ENCODE assay signal across 25 cellular contexts in genomic region chr12:6294156-6294532, GRCh38. TPM values are rescaled to one million over a fixed set of nuclear protein-coding genes. Genes with fewer than 3 reads are reported as not detected.
DNase-seq lines count a peak whose midpoint lies in the region; ATAC-seq, FAIRE-seq and TF ChIP-seq lines count a peak whose summit lies in the region.
"Had no signal": no experiment of that assay in that cellular context is flagged by ENCODE, and none has a peak within 500 bp of the region (broad histone marks: within the 10 kb centered on the region; RNA-seq: fewer than 3 reads in every experiment).

No MANE protein-coding gene starts in this region.

- no peak overlapping the region for H3K4me2 ChIP-seq in K562 (ENCODE audit: insufficient read depth, low read length)
- peak overlapping the region; percentile 60 for H3K4me2 ChIP-seq in hepatocyte
- no peak overlapping the region for H3K4me2 ChIP-seq in skeletal muscle satellite cell (ENCODE audit: low read length)

- no peak for TF ChIP-seq EP300 in K562 (IDR thresholded peaks at IDR 0.05; ENCODE audit: low read length)

- CTCF ChIA-PET in HEK293 (lab: Yijun Ruan, JAX): interaction anchor here (1.0 to 2.3 kb wide), 3 partner anchors 10 to 305 kb away, joined by 5 to 11 read pairs (median 10); no protein-coding TSS in a partner anchor
- CTCF ChIA-PET in K562 (lab: Yijun Ruan, JAX; ENCODE audit: low intra/inter-chr PET ratio): no interaction called here

- in situ Hi-C loops in K562 (cut with MboI): no loop called here

- no peaks in the 10 kb centered on the region for H4K20me1 ChIP-seq in K562 (replicated peaks; ENCODE audit: control insufficient read depth, insufficient read depth, low read length)
- no peaks in the 10 kb centered on the region for H4K20me1 ChIP-seq in hepatocyte (ENCODE audit: insufficient read depth, poor library complexity, severe bottlenecking)

- H3K9me3 ChIP-seq in HEK293 (ENCODE audit: control insufficient read depth, insufficient read depth, low read depth, low read length) (no peaks in the 10 kb centered on the region), K562 (replicated peaks; ENCODE audit: control insufficient read depth, insufficient read depth, low read depth, low read length) (no peaks in the 10 kb centered on the region), hepatocyte (ENCODE audit: low read depth) (no peaks in the 10 kb centered on the region), skeletal muscle satellite cell (replicated peaks; ENCODE audit: low read length) (no peaks in the 10 kb centered on the region)
- H3K9me3 ChIP-seq: neutrophil, uterus had no signal

- TF ChIP-seq RAD21 in K562 (CRISPR knock-in tag; conservative IDR thresholded peaks at IDR 0.05 in 1 of 2, IDR thresholded peaks at IDR 0.05 in 1 of 2): no peak

- H3K4me1 ChIP-seq in HEK293 (ENCODE audit: control insufficient read depth, insufficient read depth, low read length) (0 out of 2 replicates have a peak, but pooled peaks cover 3% of the 10 kb centered on the region), K562 (replicated peaks in 1 of 2; ENCODE audit: control insufficient read depth in 2 of 2, insufficient read depth in 2 of 2, low read length in 2 of 2) (peaks cover 9% of the 10 kb centered on the region in 2 experiments; a peak in 4 of 5 replicates), hepatocyte (ENCODE audit: insufficient read depth) (peaks cover 38% of the 10 kb centered on the region), skeletal muscle satellite cell (ENCODE audit: control insufficient read depth, insufficient read depth, low read length) (peaks cover 38% of the 10 kb centered on the region)
- H3K4me1 ChIP-seq: uterus had no signal

- ATAC-seq in K562 (no peak), GM18519 (IDR thresholded peaks at IDR 0.05; ENCODE audit: low FRiP score, unreplicated experiment) (no peak)
- ATAC-seq: activated naive CD8-positive, alpha-beta T cell treated with anti-CD3 and anti-CD28 coated beads, Interleukin-2, amount 50 U/mL, for 24 hours had no signal

- H3K27me3 ChIP-seq in K562 (ENCODE audit: control insufficient read depth in 2 of 2, insufficient read depth in 2 of 2, low read length in 2 of 2) (no peaks in the 10 kb centered on the region), hepatocyte (no peaks in the 10 kb centered on the region), skeletal muscle satellite cell (ENCODE audit: control insufficient read depth, insufficient read depth, low read length) (no peaks in the 10 kb centered on the region)
- H3K27me3 ChIP-seq: neutrophil, uterus had no signal

- no peak overlapping the region for H2AFZ ChIP-seq in K562 (ENCODE audit: low read depth, low read length)
- H2AFZ ChIP-seq in hepatocyte: no peak overlapping the region

- no peaks in the 10 kb centered on the region for H3K9me1 ChIP-seq in K562 (ENCODE audit: control insufficient read depth, insufficient read depth, low read length)

- H3K4me3 ChIP-seq in HEK293 (ENCODE audit: low read depth, low read length) (no peak overlapping the region), K562 (no peak overlapping the region), hepatocyte (no peak overlapping the region), skeletal muscle satellite cell (ENCODE audit: low read length) (no peak overlapping the region)
- H3K4me3 ChIP-seq: coronary artery, uterus had no signal

- no peaks in the 10 kb centered on the region for H3K79me2 ChIP-seq in K562 (ENCODE audit: control insufficient read depth, insufficient read depth, low read length)
- no peaks in the 10 kb centered on the region for H3K79me2 ChIP-seq in hepatocyte

- TF ChIP-seq CTCF in HEK293 (tag by site-specific recombination; IDR thresholded peaks at IDR 0.05) (no peak), K562 (IDR thresholded peaks at IDR 0.05 in 2 of 3, conservative IDR thresholded peaks at IDR 0.05 in 1 of 3; ENCODE audit: insufficient read depth in 2 of 3, low read depth in 1 of 3, low read length in 3 of 3) (no peak), hepatocyte (IDR thresholded peaks at IDR 0.05; ENCODE audit: poor library complexity) (no peak)

- no peak for DNase-seq in K562 (ENCODE audit: extremely low read depth in 1 of 4, low spot score in 3 of 4)
- no peak for DNase-seq in hepatocyte (ENCODE audit: low spot score)
- no peak for DNase-seq in NCI-H446 treated with DMSO at 0.1 percent for 48 hours (lab: John Stamatoyannopoulos, UW)
- DNase-seq in NCI-H187 treated with DMSO at 0.1 percent for 48 hours (lab: John Stamatoyannopoulos, UW): no peak
- DNase-seq in KG1 (lab: John Stamatoyannopoulos, UW): no peak
- DNase-seq: activated CD4-positive, alpha-beta T cell treated with anti-CD3 and anti-CD28 coated beads for 1 hour; activated CD8-positive, alpha-beta T cell treated with anti-CD3 and anti-CD28 coated beads, Interleukin-2, amount 10 ng/mL, durations not matched to agents 7 days and 5 days; activated gamma-delta T cell; activated naive CD8-positive, alpha-beta T cell treated with anti-CD3 and anti-CD28 coated beads, Interleukin-2, amount 50 U/mL, for 24 hours; KBM-7; NCI-H1436 treated with DMSO at 0.1 percent for 48 hours; NCI-H510A treated with DMSO at 0.1 percent for 48 hours; stimulated activated CD4-positive, alpha-beta T cell treated with anti-CD3 and anti-CD28 coated beads, Interleukin-1b, Interleukin-23, amount 100 ng/mL, for 48 hours; substantia nigra; uterus had no signal

- 17% methylated on average over 3 of the region's 3 CpGs for WGBS in K562 (ENCODE audit: insufficient coverage, low coverage, missing lambda C conversion rate)
- WGBS in hepatocyte (ENCODE audit: low lambda C conversion rate, missing lambda C conversion rate): no CpG with 5 or more reads among the region's 3 CpGs

- TF ChIP-seq POLR2A in K562 (conservative IDR thresholded peaks at IDR 0.05): no peak

- no TSS peak for BruUV-seq in K562 (replicated peaks; lab: Mats Ljungman, UMichigan)

- no peak for FAIRE-seq in K562 (lab: Jason Lieb, UNC)

- no peaks in the 10 kb centered on the region for H3K9me2 ChIP-seq in hepatocyte (replicated peaks; ENCODE audit: insufficient read depth)

- no peak overlapping the region for H3K9ac ChIP-seq in K562 (ENCODE audit: insufficient read depth in 1 of 2, low read depth in 2 of 2, low read length in 2 of 2)
- H3K9ac ChIP-seq in skeletal muscle satellite cell (ENCODE audit: low read depth, low read length): peak overlapping the region; percentile 27

- H3K27ac ChIP-seq in HEK293 (ENCODE audit: extremely low read depth, low read depth, low read length) (no peak overlapping the region), K562 (ENCODE audit: extremely low read depth, low read depth, low read length) (no peak overlapping the region), hepatocyte (peak overlapping the region; percentile 98)
- H3K27ac ChIP-seq: neutrophil had no signal

- POLR2A ChIA-PET in HEK293 (lab: Yijun Ruan, JAX): interaction anchor here (0.7 kb wide), 1 partner anchor 93 kb away, joined by 10 read pairs; no protein-coding TSS in a partner anchor
- POLR2A ChIA-PET in K562 (lab: Yijun Ruan, JAX): interaction anchor here (1.1 kb wide), 1 partner anchor 298 kb away, joined by 4 read pairs; no protein-coding TSS in a partner anchor

- intact Hi-C loops in K562 (cut with micrococcal nuclease): no loop called here

- H3K36me3 ChIP-seq in HEK293 (ENCODE audit: control insufficient read depth in 2 of 2, insufficient read depth in 1 of 2, low read length in 2 of 2) (no peaks in the 10 kb centered on the region), K562 (ENCODE audit: control insufficient read depth, insufficient read depth, low read length) (no peaks in the 10 kb centered on the region), hepatocyte (replicated peaks; ENCODE audit: insufficient read depth, low read depth) (no peaks in the 10 kb centered on the region), skeletal muscle satellite cell (ENCODE audit: insufficient read depth, low read length) (no peaks in the 10 kb centered on the region)
- H3K36me3 ChIP-seq: neutrophil, uterus had no signal

RNA-seq across cellular contexts. Expression of gene PLEKHG6, which starts 16.3 kb away (rescaled TPM):
- total RNA-seq in K562 (2011; cell fraction: chromatin; rRNA removed; ENCODE audit: low replicate concordance): 1.9 TPM in 1 of 2 replicates, not detected in the other
- 0.50 and 0.92 TPM in 2 replicates for total RNA-seq in K562 (2011; cell fraction: nucleolus; rRNA removed)
- total RNA-seq in K562 (2011; cell fraction: nucleoplasm; rRNA removed): 0.15 and 0.29 TPM in 2 replicates
- total RNA-seq in K562 (2014; rRNA removed): 0.33 and 0.41 TPM in 2 replicates
- total RNA-seq in K562 (2014; rRNA removed; fragmentation: Illumina TruSeq; extraction: Trizol): 0.19 and 0.29 TPM in 2 replicates
- not detected in 2 replicates for total RNA-seq in K562 (2015; rRNA removed; fragmentation: Illumina TruSeq; extraction: Trizol)
- total RNA-seq in K562 (2021): 0.86 and 1.2 TPM in 2 replicates
- 0.28 and 0.38 TPM in 2 replicates for polyA plus RNA-seq in K562 (2011; rRNA removed)
- polyA plus RNA-seq in K562 (2011; cell fraction: cytosol; rRNA removed): 1.0 and 5.3 TPM in 2 replicates
- polyA plus RNA-seq in K562 (2011; cell fraction: nucleus; rRNA removed): 0.24 and 0.26 TPM in 2 replicates
- 0.35 and 0.84 TPM in 2 replicates for polyA plus RNA-seq in K562 (2012)
- polyA plus RNA-seq in K562 (2014; fragmentation: Illumina TruSeq; extraction: Trizol): 0.18 and 0.42 TPM in 2 replicates
- polyA plus RNA-seq in K562 (2014; fragmentation: Nextera tagmentation; extraction: Ambion mirVana): not detected
- polyA plus RNA-seq in K562 (2014; rRNA removed): 0.22 and 0.54 TPM in 2 replicates
- polyA minus RNA-seq in K562 (2011; rRNA and poly(A)+ RNA removed): 0.09 and 0.18 TPM in 2 replicates
- polyA minus RNA-seq in K562 (2011; cell fraction: cytosol; rRNA and poly(A)+ RNA removed): not detected in 2 replicates
- 0.33 and 0.81 TPM in 2 replicates for polyA minus RNA-seq in K562 (2011; cell fraction: nucleus; rRNA and poly(A)+ RNA removed)
- 36.3 and 85.7 TPM in 2 replicates for total RNA-seq in hepatocyte
- polyA plus RNA-seq in hepatocyte: 43.6 and 52.2 TPM in 2 replicates
- total RNA-seq in skeletal muscle satellite cell (2012; rRNA removed): not detected in 2 replicates
- total RNA-seq: glomerular endothelial cell, lung microvascular endothelial cell, pulmonary artery endothelial cell, SK-MEL-5 had no signal
- polyA plus RNA-seq: CD14-positive monocyte had no signal

RNA-seq across cellular contexts. Expression of gene TNFRSF1A, which starts 47.7 kb away (rescaled TPM):
- 73.3 and 150 TPM in 2 replicates for total RNA-seq in K562 (2011; cell fraction: chromatin; rRNA removed; ENCODE audit: low replicate concordance)
- 101 and 137 TPM in 2 replicates for total RNA-seq in K562 (2011; cell fraction: nucleolus; rRNA removed)
- total RNA-seq in K562 (2011; cell fraction: nucleoplasm; rRNA removed): 118 and 145 TPM in 2 replicates
- total RNA-seq in K562 (2014; rRNA removed) (34.6 and 43.5 TPM in 2 replicates), K562 (2014; rRNA removed; fragmentation: Illumina TruSeq; extraction: Trizol) (18.3 and 22.0 TPM in 2 replicates), K562 (2015; rRNA removed; fragmentation: Illumina TruSeq; extraction: Trizol) (31.1 and 33.0 TPM in 2 replicates), K562 (2021) (29.8 and 37.7 TPM in 2 replicates), hepatocyte (110 and 147 TPM in 2 replicates)
- polyA plus RNA-seq in K562 (2011; rRNA removed) (27.2 and 30.0 TPM in 2 replicates), K562 (2014; fragmentation: Illumina TruSeq; extraction: Trizol) (38.2 and 57.7 TPM in 2 replicates), K562 (2014; fragmentation: Nextera tagmentation; extraction: Ambion mirVana) (under 1 TPM; 0.76 to 0.89 TPM), K562 (2014; rRNA removed) (22.0 and 22.5 TPM in 2 replicates), hepatocyte (168 and 188 TPM in 2 replicates)
- 26.1 and 32.9 TPM in 2 replicates for polyA plus RNA-seq in K562 (2011; cell fraction: cytosol; rRNA removed)
- polyA plus RNA-seq in K562 (2011; cell fraction: nucleus; rRNA removed): 38.9 and 53.1 TPM in 2 replicates
- 28.5 and 42.0 TPM in 2 replicates for polyA plus RNA-seq in K562 (2012)
- polyA minus RNA-seq in K562 (2011; rRNA and poly(A)+ RNA removed): 31.2 and 34.3 TPM in 2 replicates
- 42.9 and 43.0 TPM in 2 replicates for polyA minus RNA-seq in K562 (2011; cell fraction: cytosol; rRNA and poly(A)+ RNA removed)
- polyA minus RNA-seq in K562 (2011; cell fraction: nucleus; rRNA and poly(A)+ RNA removed): 33.1 and 33.2 TPM in 2 replicates
- 173 and 205 TPM in 2 replicates for total RNA-seq in skeletal muscle satellite cell (2012; rRNA removed)

Comparison
In these comparisons a context has a peak if more than half of its experiments do, and no peak if none do; other contexts are left out.
1. RNA of gene PLEKHG6, which starts 16.3 kb away (total RNA-seq): 36.3 to 85.7 TPM in hepatocyte; 0.15 to 1.9 TPM in K562; every median in the first group is over 10 times any median in the second.